In genomic region chr19:36573948-36574726, GRCh38 we compare ENCODE assay signal across 1 cellular context.
TF ChIP-seq lines count a peak whose summit lies in the region.

No MANE protein-coding gene starts in this region.

TF ChIP-seq in HEK293, 187 proteins besides CTCF, POLR2A, EP300 and RAD21 (continued from another document):
- TF ChIP-seq ZSCAN4 (tag by site-specific recombination; IDR thresholded peaks at IDR 0.05) (no peak), ZNF23 (tag by site-specific recombination; IDR thresholded peaks at IDR 0.05; ENCODE audit: borderline replicate concordance) (no peak), ZNF184 (tag by site-specific recombination; IDR thresholded peaks at IDR 0.05) (no peak; the same call in 1 of the 2 replicates), SP7 (tag by site-specific recombination; IDR thresholded peaks at IDR 0.05) (no peak; the same call in 1 of the 2 replicates), ZNF501 (tag by site-specific recombination; IDR thresholded peaks at IDR 0.05) (0 out of 2 replicates have a peak, but pooled peaks have one; percentile 26), ZBTB21 (tag by site-specific recombination; IDR thresholded peaks at IDR 0.05) (peak; percentile 9; the same call in 1 of the 2 replicates), REST (tag by site-specific recombination; IDR thresholded peaks at IDR 0.05) (0 out of 2 replicates have a peak, but pooled peaks have one; percentile 10), SCRT2 (tag by site-specific recombination; IDR thresholded peaks at IDR 0.05) (no peak), SP3 (tag by site-specific recombination; IDR thresholded peaks at IDR 0.05) (peak; percentile 53), ZNF175 (tag by site-specific recombination; IDR thresholded peaks at IDR 0.05) (no peak), YY2 (tag by site-specific recombination; IDR thresholded peaks at IDR 0.05) (peak; percentile 76), ZNF624 (tag by site-specific recombination; IDR thresholded peaks at IDR 0.05) (no peak), IKZF3 (tag by site-specific recombination; IDR thresholded peaks at IDR 0.05) (peak; percentile 19), ZNF133 (tag by site-specific recombination; IDR thresholded peaks at IDR 0.05) (peak; percentile 2; the same call in 1 of the 2 replicates), ZBTB1 (tag by site-specific recombination; IDR thresholded peaks at IDR 0.05) (peak; percentile 23; the same call in 1 of the 2 replicates), PBX3 (CRISPR knock-in tag; IDR thresholded peaks at IDR 0.05) (no peak), ZSCAN16 (tag by site-specific recombination; IDR thresholded peaks at IDR 0.05) (no peak), ZNF335 (tag by site-specific recombination; conservative IDR thresholded peaks at IDR 0.05) (peak; percentile 6), YY1 (tag by site-specific recombination; IDR thresholded peaks at IDR 0.05) (peak; percentile 82), ZFP41 (tag by site-specific recombination; IDR thresholded peaks at IDR 0.05; ENCODE audit: borderline replicate concordance) (no peak), MZF1 (tag by site-specific recombination; IDR thresholded peaks at IDR 0.05; ENCODE audit: borderline replicate concordance) (0 out of 2 replicates have a peak, but pooled peaks have one; percentile 10), KLF1 (tag by site-specific recombination; IDR thresholded peaks at IDR 0.05) (peak; percentile 36; the same call in 1 of the 2 replicates), SP2 (tag by site-specific recombination; IDR thresholded peaks at IDR 0.05) (peak; percentile 68), ZNF514 (tag by site-specific recombination; IDR thresholded peaks at IDR 0.05) (no peak), ZBTB44 (tag by site-specific recombination; IDR thresholded peaks at IDR 0.05) (no peak), PRDM10 (tag by site-specific recombination; IDR thresholded peaks at IDR 0.05) (peak; percentile 95), ZNF404 (tag by site-specific recombination; IDR thresholded peaks at IDR 0.05) (no peak), KLF9 (tag by site-specific recombination; IDR thresholded peaks at IDR 0.05; ENCODE audit: low read depth) (peak; percentile 66)
